In the genomic region with DNA sequence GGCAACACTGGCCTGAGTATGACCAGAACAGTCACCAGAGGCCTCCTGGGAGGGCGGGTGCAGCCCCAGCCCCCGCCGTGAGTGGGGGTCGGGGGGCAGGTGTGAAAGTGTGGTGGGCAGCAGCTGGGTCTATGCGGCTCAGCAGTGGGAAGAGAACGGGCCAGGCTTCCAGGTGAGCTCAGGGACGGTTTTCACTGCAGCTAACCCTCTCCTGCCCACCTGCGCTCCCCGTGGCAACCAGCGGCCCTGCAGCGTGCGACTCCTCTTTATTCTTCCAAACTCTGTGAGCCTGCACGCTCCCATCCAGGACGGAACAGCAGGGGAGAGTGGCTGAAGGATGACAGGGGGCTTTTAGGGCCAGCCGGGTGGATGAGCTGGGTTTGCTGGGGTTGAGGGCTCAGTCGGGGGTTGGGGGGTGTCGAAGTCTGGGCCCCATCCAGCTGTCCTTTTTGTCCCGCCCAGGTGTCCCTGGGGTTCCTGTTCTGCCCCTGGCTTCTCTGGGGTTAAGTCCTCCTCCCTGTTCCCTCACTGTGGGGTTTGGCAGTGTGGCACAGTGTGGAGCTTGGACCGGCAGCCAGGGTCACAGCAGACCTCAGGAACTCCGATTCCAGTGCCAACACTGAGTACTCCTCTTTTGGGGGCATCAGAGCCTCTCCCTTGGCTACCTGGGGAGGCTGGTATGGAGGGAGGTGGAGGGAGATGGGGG, we compare ENCODE assay signal across 8 cellular contexts. TPM values are rescaled to one million over a fixed set of nuclear protein-coding genes. Genes with fewer than 3 reads are reported as not detected.
DNase-seq lines count a peak whose midpoint lies in the region; ATAC-seq, FAIRE-seq and TF ChIP-seq lines count a peak whose summit lies in the region.

No MANE protein-coding gene starts in this region.

- H3K9ac ChIP-seq in mammary epithelial cell (ENCODE audit: insufficient read depth, low read length) = no peak overlapping the region
- H3K9ac ChIP-seq in neuronal stem cell (ENCODE audit: low read depth, low read length, poor library complexity) = no peak overlapping the region

- H3K18ac ChIP-seq in neuronal stem cell (ENCODE audit: low read length) = peak overlapping the region; percentile 38

- H3K4me2 ChIP-seq in mammary epithelial cell (ENCODE audit: insufficient read depth, low read depth, low read length) (no peak overlapping the region), neuronal stem cell (ENCODE audit: insufficient read depth, low read length, poor library complexity, severe bottlenecking) (peak overlapping the region; percentile 36)

- H3K27ac ChIP-seq in mammary epithelial cell (ENCODE audit: insufficient read depth, low read depth, low read length) = no peak overlapping the region
- no peak overlapping the region for H3K27ac ChIP-seq in neuronal stem cell (replicated peaks; ENCODE audit: low read length)
- no peak overlapping the region for H3K27ac ChIP-seq in psoas muscle

- DNase-seq in NCI-H146 treated with DMSO at 0.1 percent for 48 hours (lab: John Stamatoyannopoulos, UW; ENCODE audit: unreplicated experiment) = peak; percentile 19
- peak; percentile 26 for DNase-seq in mammary epithelial cell
- DNase-seq in neuronal stem cell (ENCODE audit: low spot score) = no peak
- DNase-seq in NCI-H187 treated with DMSO at 0.1 percent for 48 hours (lab: John Stamatoyannopoulos, UW) = no peak
- DNase-seq in psoas muscle = no peak
- no peak for DNase-seq in cerebellum (ENCODE audit: low spot score)

- WGBS in mammary epithelial cell (ENCODE audit: low coverage, missing lambda C conversion rate) = 2% methylated on average over 8 of the region's 20 CpGs
- no CpG with 5 or more reads among the region's 20 CpGs for WGBS in neuronal stem cell (ENCODE audit: extremely low coverage in 2 of 2, insufficient read length in 2 of 2, insufficient replicate concordance in 1 of 2), 2 donors
- WGBS in psoas muscle, 3 donors = 18 to 28% (median 27%) methylated on average over 18 to 20 of the region's 20 CpGs

- no peaks in the 10 kb centered on the region for H4K20me1 ChIP-seq in mammary epithelial cell (ENCODE audit: insufficient read depth, low read length)

- no TSS peak for BruUV-seq in mammary epithelial cell (replicated peaks; lab: Mats Ljungman, UMichigan)

- H2BK15ac ChIP-seq in neuronal stem cell (ENCODE audit: low read length) = peak overlapping the region; percentile 71

- no peak overlapping the region for H3K23ac ChIP-seq in neuronal stem cell (ENCODE audit: low read depth, low read length, poor library complexity)

- H3K79me1 ChIP-seq in neuronal stem cell (ENCODE audit: low read depth, low read length) = no peaks in the 10 kb centered on the region

- CTCF ChIA-PET in mammary epithelial cell (lab: Charles Lee; ENCODE audit: low non-redundant PET) = interaction anchor here (0.6 kb wide), 3 partner anchors 10 to 1020 kb away, joined by 3 to 5 read pairs (median 4); no protein-coding TSS in a partner anchor

- TF ChIP-seq CTCF in mammary epithelial cell (conservative IDR thresholded peaks at IDR 0.05 in 1 of 2, IDR thresholded peaks at IDR 0.05 in 1 of 2; ENCODE audit: extremely low read depth in 1 of 2, insufficient read depth in 1 of 2, low read depth in 1 of 2, low read length in 2 of 2) (peak; percentile 76), psoas muscle (IDR thresholded peaks at IDR 0.05) (no peak)

- intact Hi-C loops in mammary epithelial cell (cut with micrococcal nuclease) (loop anchor here (5.0 kb wide), 1 partner anchor 178 kb away; no protein-coding TSS in a partner anchor), psoas muscle (cut with DNase I) (loop anchor here in 1 of 2 donors (5.0 kb wide), 1 partner anchor 53 kb away; no protein-coding TSS in a partner anchor)

- no peak overlapping the region for H3K4ac ChIP-seq in neuronal stem cell (ENCODE audit: low read length)

- in situ Hi-C loops in mammary epithelial cell (cut with MboI; ENCODE audit: low sequenced_read_pairs in 2 of 2) = no loop called here

- H2AK5ac ChIP-seq in neuronal stem cell (ENCODE audit: low read depth, low read length) = peak overlapping the region; percentile 95

- H2BK120ac ChIP-seq in neuronal stem cell (ENCODE audit: low read depth, low read length) = no peak overlapping the region

- H3K79me2 ChIP-seq in mammary epithelial cell (ENCODE audit: insufficient read depth, low read length) = no peaks in the 10 kb centered on the region

- H3K36me3 ChIP-seq in mammary epithelial cell (ENCODE audit: insufficient read depth, low read length) (no peaks in the 10 kb centered on the region), neuronal stem cell (replicated peaks in 1 of 2; ENCODE audit: control insufficient read depth in 2 of 2, insufficient read depth in 2 of 2, low read length in 2 of 2) (no peaks in the 10 kb centered on the region), psoas muscle (ENCODE audit: insufficient read depth in 1 of 2, low read depth in 1 of 2) (no peaks in the 10 kb centered on the region)

- dilution Hi-C loops in mammary epithelial cell (cut with HindIII; ENCODE audit: low sequenced_read_pairs) = no loop called here

- ATAC-seq in psoas muscle = no peak
- ATAC-seq in GM21737 (IDR thresholded peaks at IDR 0.05; ENCODE audit: unreplicated experiment) = no peak

- H3K4me1 ChIP-seq in mammary epithelial cell (ENCODE audit: insufficient read depth, low read length) (no peaks in the 10 kb centered on the region), neuronal stem cell (ENCODE audit: control insufficient read depth in 2 of 2, insufficient read depth in 1 of 2, low read depth in 1 of 2, low read length in 2 of 2) (peaks cover 18 to 44% of the 10 kb centered on the region in 2 donors), psoas muscle (no peaks in the 10 kb centered on the region)

- H3K27me3 ChIP-seq in mammary epithelial cell (ENCODE audit: insufficient read depth, low read length) (peaks cover 3% of the 10 kb centered on the region), neuronal stem cell (ENCODE audit: control insufficient read depth in 3 of 3, insufficient read depth in 3 of 3, low read depth in 1 of 3, low read length in 3 of 3) (no peaks in the 10 kb centered on the region), psoas muscle (ENCODE audit: insufficient read depth in 3 of 3, low read length in 2 of 3) (peaks cover 0 to 80% (median 2%) of the 10 kb centered on the region in 3 donors)

- H3K14ac ChIP-seq in neuronal stem cell (ENCODE audit: low read length) = no peak overlapping the region

- H3K9me3 ChIP-seq in mammary epithelial cell (replicated peaks; ENCODE audit: insufficient read depth, low read length) = no peaks in the 10 kb centered on the region
- H3K9me3 ChIP-seq in neuronal stem cell (replicated peaks in 1 of 2; ENCODE audit: control insufficient read depth in 2 of 2, insufficient read depth in 1 of 2, low read depth in 1 of 2, low read length in 2 of 2) = no peaks in the 10 kb centered on the region
- no peaks in the 10 kb centered on the region for H3K9me3 ChIP-seq in psoas muscle

- H4K8ac ChIP-seq in neuronal stem cell (ENCODE audit: low read depth, low read length) = no peak overlapping the region

- peak; percentile 8 for FAIRE-seq in G401.6 (lab: Jason Lieb, UNC)

- H3K4me3 ChIP-seq in mammary epithelial cell (replicated peaks in 1 of 3; ENCODE audit: insufficient read depth in 1 of 3, low read depth in 2 of 3, low read length in 3 of 3) = no peak overlapping the region
- no peak overlapping the region for H3K4me3 ChIP-seq in neuronal stem cell (ENCODE audit: low read length in 2 of 2)
- no peak overlapping the region for H3K4me3 ChIP-seq in psoas muscle

- no peak overlapping the region for H2AFZ ChIP-seq in mammary epithelial cell (ENCODE audit: low read depth, low read length)
- no peak overlapping the region for H2AFZ ChIP-seq in neuronal stem cell (ENCODE audit: low read length)

- no peak overlapping the region for H2BK12ac ChIP-seq in neuronal stem cell (ENCODE audit: low read length)

- no peak overlapping the region for H2BK5ac ChIP-seq in neuronal stem cell (ENCODE audit: low read length)

- H4K91ac ChIP-seq in neuronal stem cell (ENCODE audit: low read depth, low read length, poor library complexity) = no peak overlapping the region

RNA-seq across cellular contexts. Expression of gene BIRC7, which starts 0.9 kb away (rescaled TPM):
- total RNA-seq in mammary epithelial cell (not detected), psoas muscle (not detected), cerebellum (not detected)
- polyA plus RNA-seq in mammary epithelial cell (not detected), psoas muscle (under 1 TPM in 1 of 3 donors, not detected in 2; 0.04 TPM)
- polyA minus RNA-seq in mammary epithelial cell = not detected
- 0.03 TPM for polyA plus RNA-seq in neuronal stem cell (2013, experiment 1 of 2)
- polyA plus RNA-seq in neuronal stem cell (2013, experiment 2 of 2) = 0.06 TPM

RNA-seq across cellular contexts. Expression of gene YTHDF1, which starts 18.9 kb away (rescaled TPM):
- total RNA-seq in mammary epithelial cell = 10 to 100 TPM; 30.3 to 40.4 TPM
- polyA plus RNA-seq in mammary epithelial cell = 26.5 TPM
- polyA minus RNA-seq in mammary epithelial cell = 29.5 TPM
- polyA plus RNA-seq in neuronal stem cell (2013, experiment 1 of 2) = 33.5 TPM
- 33.7 TPM for polyA plus RNA-seq in neuronal stem cell (2013, experiment 2 of 2)
- 10 to 100 TPM; 36.0 to 52.1 (median 48.0) TPM for total RNA-seq in psoas muscle
- polyA plus RNA-seq in psoas muscle = 10 to 100 TPM; 27.4 to 51.8 (median 28.9) TPM
- 18.8 TPM for total RNA-seq in cerebellum

RNA-seq across cellular contexts. Expression of gene NKAIN4, which starts 19.4 kb away (rescaled TPM):
- total RNA-seq in mammary epithelial cell = under 1 TPM in 1 of 2 donors, not detected in 1; 0.28 TPM
- not detected for polyA plus RNA-seq in mammary epithelial cell
- not detected for polyA minus RNA-seq in mammary epithelial cell
- 39.2 TPM for polyA plus RNA-seq in neuronal stem cell (2013, experiment 1 of 2)
- 40.2 TPM for polyA plus RNA-seq in neuronal stem cell (2013, experiment 2 of 2)
- not detected for total RNA-seq in psoas muscle
- not detected for polyA plus RNA-seq in psoas muscle
- total RNA-seq in cerebellum = 35.0 TPM

RNA-seq across cellular contexts. Expression of gene ARFGAP1, which starts 37.8 kb away (rescaled TPM):
- total RNA-seq in mammary epithelial cell = 10 to 100 TPM; 48.5 to 89.8 TPM
- 34.5 TPM for polyA plus RNA-seq in mammary epithelial cell
- polyA minus RNA-seq in mammary epithelial cell = 40.5 TPM
- polyA plus RNA-seq in neuronal stem cell (2013, experiment 1 of 2) = 60.7 TPM
- polyA plus RNA-seq in neuronal stem cell (2013, experiment 2 of 2) = 56.3 TPM
- total RNA-seq in psoas muscle = 10 to 100 TPM; 19.9 to 42.2 (median 25.5) TPM
- 10 to 100 TPM; 22.3 to 42.0 (median 30.4) TPM for polyA plus RNA-seq in psoas muscle
- total RNA-seq in cerebellum = 32.5 TPM

RNA-seq across cellular contexts. Expression of gene COL20A1, which starts 58.1 kb away (rescaled TPM):
- total RNA-seq in mammary epithelial cell (not detected), psoas muscle (not detected), cerebellum (2.7 TPM)
- polyA plus RNA-seq in mammary epithelial cell (not detected), psoas muscle (under 1 TPM in 2 of 3 donors, not detected in 1; 0.08 to 0.09 TPM)
- not detected for polyA minus RNA-seq in mammary epithelial cell
- 0.13 TPM for polyA plus RNA-seq in neuronal stem cell (2013, experiment 1 of 2)
- 0.08 TPM for polyA plus RNA-seq in neuronal stem cell (2013, experiment 2 of 2)

Comparison
In these comparisons a context has a peak if more than half of its experiments do, and no peak if none do; other contexts are left out.
1. DNase-seq: peak in NCI-H146 treated with DMSO at 0.1 percent for 48 hours (single experiment) and mammary epithelial cell (single experiment); none in neuronal stem cell (single experiment), NCI-H187 treated with DMSO at 0.1 percent for 48 hours (single experiment), psoas muscle (0 of 2) and cerebellum (single experiment).
2. RNA of gene NKAIN4, which starts 19.4 kb away (total RNA-seq): 35.0 TPM in cerebellum (single experiment); 0.28 TPM in mammary epithelial cell and not detected in psoas muscle; every median in the first group is over 10 times any median in the second.